13 cellular contexts compared by ENCODE assay signal in genomic region chr3:149368201-149368849, GRCh38. TPM values are rescaled to one million over a fixed set of nuclear protein-coding genes. Genes with fewer than 3 reads are reported as not detected.
DNase-seq lines count a peak whose midpoint lies in the region; ATAC-seq and TF ChIP-seq lines count a peak whose summit lies in the region.
"Had no signal": no experiment of that assay in that cellular context is flagged by ENCODE, and none has a peak within 500 bp of the region (broad histone marks: within the 10 kb centered on the region; RNA-seq: fewer than 3 reads in every experiment).

No MANE protein-coding gene starts in this region.

- intact Hi-C loops in stomach (cut with DNase I; ENCODE audit: low total_unique reads) = no loop called here

- no peak for TF ChIP-seq EP300 in stomach (IDR thresholded peaks at IDR 0.05)

- 78 to 87% (median 83%) methylated on average over 6 of the region's 6 CpGs for WGBS in stomach, 5 donors

- TF ChIP-seq CTCF in fibroblast of villous mesenchyme (IDR thresholded peaks at IDR 0.05; ENCODE audit: insufficient read depth, low read depth, low read length) (no peak), stomach (IDR thresholded peaks at IDR 0.05) (no peak)

- H3K4me3 ChIP-seq in fibroblast of villous mesenchyme (ENCODE audit: low read depth, low read length) (no peak overlapping the region), stomach (no peak overlapping the region)
- H3K4me3 ChIP-seq: gastrocnemius medialis had no signal

- TF ChIP-seq POLR2A in stomach (IDR thresholded peaks at IDR 0.05) = no peak

- H3K9me3 ChIP-seq in stomach = no peaks in the 10 kb centered on the region
- H3K9me3 ChIP-seq: gastrocnemius medialis had no signal

- peak overlapping the region in 4 of 5 donors; percentile 10 to 93 (median 68) for H3K27ac ChIP-seq in stomach

- peaks cover 0 to 18% (median 12%) of the 10 kb centered on the region in 4 donors for H3K36me3 ChIP-seq in stomach
- H3K36me3 ChIP-seq: gastrocnemius medialis had no signal

- peak; percentile 17; the same call in 2 of the 3 replicates for ATAC-seq in SK-N-SH treated with all-trans-retinoic acid at 6 μM for 48 hours
- ATAC-seq: gastrocnemius medialis had no signal

- DNase-seq in NCI-H345 (lab: John Stamatoyannopoulos, UW) (peak; percentile 18), NCI-H345 treated with DMSO at 0.1 percent for 48 hours (lab: John Stamatoyannopoulos, UW; ENCODE audit: unreplicated experiment) (no peak), fibroblast of villous mesenchyme (ENCODE audit: low read depth) (peak; percentile 49), stomach (no peak), A172 (ENCODE audit: low spot score) (no peak), AG08395 (ENCODE audit: low spot score) (no peak), D341Med (ENCODE audit: low spot score) (no peak)
- DNase-seq: activated CD4-positive, alpha-beta T cell treated with anti-CD3 and anti-CD28 coated beads, Interleukin-2, amount 50 U/mL, for 4 hours; activated naive CD4-positive, alpha-beta T cell treated with anti-CD3 and anti-CD28 coated beads for 36 hours; gastrocnemius medialis; T-helper 1 cell had no signal

- peaks cover 34 to 61% (median 45%) of the 10 kb centered on the region in 4 donors for H3K4me1 ChIP-seq in stomach

- no peaks in the 10 kb centered on the region for H3K27me3 ChIP-seq in stomach
- H3K27me3 ChIP-seq: gastrocnemius medialis had no signal

TF ChIP-seq in SK-N-SH treated with all-trans-retinoic acid at 6 μM for 48 hours, 23 proteins besides CTCF, POLR2A, EP300 and RAD21:
- TF ChIP-seq ZFP30 (CRISPR knock-in tag; IDR thresholded peaks at IDR 0.05) = no peak
- TF ChIP-seq CSRNP3 (CRISPR knock-in tag; IDR thresholded peaks at IDR 0.05) = no peak
- no peak for TF ChIP-seq ESRRG (CRISPR knock-in tag; IDR thresholded peaks at IDR 0.05)
- TF ChIP-seq CSDC2 (CRISPR knock-in tag; IDR thresholded peaks at IDR 0.05) = no peak
- TF ChIP-seq POU6F1 (CRISPR knock-in tag; IDR thresholded peaks at IDR 0.05; ENCODE audit: borderline replicate concordance, low read depth) = no peak
- TF ChIP-seq ISL1 (CRISPR knock-in tag; IDR thresholded peaks at IDR 0.05) = no peak
- no peak for TF ChIP-seq ZNF565 (CRISPR knock-in tag; conservative IDR thresholded peaks at IDR 0.05; ENCODE audit: low read depth)
- no peak for TF ChIP-seq TSHZ2 (CRISPR knock-in tag; IDR thresholded peaks at IDR 0.05)
- no peak for TF ChIP-seq GLIS3 (CRISPR knock-in tag; IDR thresholded peaks at IDR 0.05)
- TF ChIP-seq PPARA (CRISPR knock-in tag; IDR thresholded peaks at IDR 0.05; ENCODE audit: borderline replicate concordance) = no peak
- TF ChIP-seq ZFP3 (CRISPR knock-in tag; IDR thresholded peaks at IDR 0.05) = no peak
- no peak for TF ChIP-seq PATZ1 (CRISPR knock-in tag; IDR thresholded peaks at IDR 0.05; ENCODE audit: borderline replicate concordance)
- no peak for TF ChIP-seq ARNTL (CRISPR knock-in tag; IDR thresholded peaks at IDR 0.05; ENCODE audit: borderline replicate concordance, low read depth)

RNA-seq across cellular contexts. Expression of gene TM4SF1, which starts 9.1 kb away (rescaled TPM):
- total RNA-seq in fibroblast of villous mesenchyme = 52.2 and 80.3 TPM in 2 replicates
- total RNA-seq in stomach = 100 to 1,000 TPM in 2 of 5 donors, 10 to 100 TPM in 3; 29.8 to 468 (median 57.6) TPM
- polyA plus RNA-seq in stomach = 100 to 1,000 TPM in 1 of 3 donors, 10 to 100 TPM in 2; 82.8 to 160 (median 97.2) TPM
- total RNA-seq in A172 (2014; rRNA removed; shearing (Covaris generic)) = 154 and 177 TPM in 2 replicates
- total RNA-seq: activated naive CD4-positive, alpha-beta T cell treated with anti-CD3 and anti-CD28 coated beads for 36 hours; neural crest cell had no signal

RNA-seq across cellular contexts. Expression of gene TM4SF18, which starts 34.9 kb away (rescaled TPM):
- total RNA-seq in fibroblast of villous mesenchyme (0.32 TPM in 1 of 2 replicates, not detected in the other), stomach (10 to 100 TPM in 1 of 5 donors, 1 to 10 TPM in 3, not detected in 1; 1.8 to 26.1 (median 5.6) TPM)
- 1 to 10 TPM in 1 of 3 donors, under 1 TPM in 2; 0.45 to 1.2 (median 0.87) TPM for polyA plus RNA-seq in stomach
- total RNA-seq in A172 (2014; rRNA removed; shearing (Covaris generic)) = 0.45 and 2.1 TPM in 2 replicates
- total RNA-seq: activated naive CD4-positive, alpha-beta T cell treated with anti-CD3 and anti-CD28 coated beads for 36 hours; neural crest cell had no signal

Comparison
In these comparisons a context has a peak if more than half of its experiments do, and no peak if none do; other contexts are left out.
1. DNase-seq: peak in NCI-H345 (single experiment) and fibroblast of villous mesenchyme (single experiment); none in NCI-H345 treated with DMSO at 0.1 percent for 48 hours (single experiment), stomach (single experiment), A172 (single experiment), AG08395 (single experiment) and D341Med (single experiment).